Comparison of ENCODE assay signal across 14 cellular contexts in genomic region chr20:1815502-1816085, GRCh38.
DNase-seq lines count a peak whose midpoint lies in the region.
"Had no signal": no experiment of that assay in that cellular context is flagged by ENCODE, and none has a peak within 500 bp of the region (broad histone marks: within the 10 kb centered on the region; RNA-seq: fewer than 3 reads in every experiment).

No MANE protein-coding gene starts in this region.

- peaks cover 91% of the 10 kb centered on the region for H3K4me1 ChIP-seq in skeletal muscle satellite cell (ENCODE audit: control insufficient read depth, insufficient read depth, low read length)

- H3K9me3 ChIP-seq in skeletal muscle satellite cell (replicated peaks; ENCODE audit: low read length) = no peaks in the 10 kb centered on the region
- H3K9me3 ChIP-seq: right lobe of liver had no signal

- peak; percentile 19 for DNase-seq in G401 (ENCODE audit: low spot score)
- peak; percentile 54 for DNase-seq in NCI-H69 (lab: John Stamatoyannopoulos, UW)
- DNase-seq in globus pallidus (ENCODE audit: low spot score) = peak; percentile 87
- no peak for DNase-seq in NCI-H510A (lab: John Stamatoyannopoulos, UW)
- DNase-seq in activated CD8-positive, alpha-beta memory T cell treated with anti-CD3 and anti-CD28 coated beads, Interleukin-2, amount 50 U/mL, for 48 hours = no peak
- DNase-seq in HUDEP-2 (lab: John Stamatoyannopoulos, UW; ENCODE audit: unreplicated experiment in 76 of 76) = no peak
- no peak for DNase-seq in NCI-H82 (lab: John Stamatoyannopoulos, UW)
- DNase-seq: activated B cell treated with CpG ODN at 0.5 μM for 24 hours; activated naive CD8-positive, alpha-beta T cell treated with anti-CD3 and anti-CD28 coated beads for 36 hours; erythroblast; NCI-H2081 treated with DMSO at 0.1 percent for 48 hours had no signal

- H3K4me3 ChIP-seq in skeletal muscle satellite cell (ENCODE audit: low read length) = peak overlapping the region; percentile 3
- H3K4me3 ChIP-seq: hepatocyte, right lobe of liver had no signal

- no peaks in the 10 kb centered on the region for H3K36me3 ChIP-seq in skeletal muscle satellite cell (ENCODE audit: insufficient read depth, low read length)
- H3K36me3 ChIP-seq: right lobe of liver had no signal

- peak overlapping the region; percentile 74 for H3K9ac ChIP-seq in skeletal muscle satellite cell (ENCODE audit: low read depth, low read length)

- in situ Hi-C loops in G401 (cut with HindIII; ENCODE audit: low sequenced_read_pairs) = no loop called here

- peak overlapping the region; percentile 39 for H3K4me2 ChIP-seq in skeletal muscle satellite cell (ENCODE audit: low read length)
- H3K4me2 ChIP-seq: hepatocyte had no signal

- H3K27me3 ChIP-seq in skeletal muscle satellite cell (ENCODE audit: control insufficient read depth, insufficient read depth, low read length) = no peaks in the 10 kb centered on the region
- H3K27me3 ChIP-seq: right lobe of liver had no signal

Comparison
In these comparisons a context has a peak if more than half of its experiments do, and no peak if none do; other contexts are left out.
1. DNase-seq: peak in G401 (single experiment), NCI-H69 (single experiment) and globus pallidus (single experiment); none in NCI-H510A (single experiment), activated CD8-positive, alpha-beta memory T cell treated with anti-CD3 and anti-CD28 coated beads, Interleukin-2, amount 50 U/mL, for 48 hours (single experiment), HUDEP-2 (0 of 76) and NCI-H82 (single experiment).